ENCODE assay signal across 1 cellular context in the genomic region with DNA sequence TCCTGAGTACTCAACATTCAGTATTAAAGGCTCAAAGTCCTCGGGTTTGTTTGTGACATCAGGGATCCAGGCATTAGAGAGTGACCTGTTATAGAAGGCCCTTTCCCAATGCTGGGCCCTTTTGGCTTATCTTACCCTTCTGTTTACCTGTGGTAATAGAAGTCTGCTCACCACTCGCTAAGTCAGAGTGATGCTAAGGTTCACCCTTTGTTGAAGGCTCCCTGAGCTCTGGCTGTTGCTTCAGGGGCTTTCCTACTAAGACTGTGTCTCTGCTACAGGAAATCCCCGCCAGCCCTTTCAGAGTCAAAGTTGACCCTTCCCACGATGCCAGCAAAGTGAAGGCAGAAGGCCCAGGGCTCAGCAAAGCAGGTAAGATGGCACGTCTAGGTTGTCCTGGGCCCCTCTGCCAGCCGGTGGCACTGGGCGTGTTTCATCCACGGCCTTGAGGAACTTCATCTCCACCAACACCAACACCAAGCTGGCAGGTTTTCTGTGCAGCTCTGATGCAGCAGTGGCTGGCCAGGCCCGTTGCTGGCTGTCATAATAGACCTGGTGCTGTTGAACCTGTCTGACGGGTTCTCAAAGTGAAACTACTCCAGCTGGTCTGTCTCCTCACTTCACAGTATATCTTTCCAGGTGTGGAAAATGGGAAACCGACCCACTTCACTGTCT.
A peak's percentile ranks its signal among the peaks of the same experiment; 100 is the strongest.
TF ChIP-seq lines count a peak whose summit lies in the region.

No MANE protein-coding gene starts in this region.

TF ChIP-seq in HepG2, 621 proteins besides CTCF, POLR2A, EP300 and RAD21 (continued from another document):
- TF ChIP-seq, protein P1, sequence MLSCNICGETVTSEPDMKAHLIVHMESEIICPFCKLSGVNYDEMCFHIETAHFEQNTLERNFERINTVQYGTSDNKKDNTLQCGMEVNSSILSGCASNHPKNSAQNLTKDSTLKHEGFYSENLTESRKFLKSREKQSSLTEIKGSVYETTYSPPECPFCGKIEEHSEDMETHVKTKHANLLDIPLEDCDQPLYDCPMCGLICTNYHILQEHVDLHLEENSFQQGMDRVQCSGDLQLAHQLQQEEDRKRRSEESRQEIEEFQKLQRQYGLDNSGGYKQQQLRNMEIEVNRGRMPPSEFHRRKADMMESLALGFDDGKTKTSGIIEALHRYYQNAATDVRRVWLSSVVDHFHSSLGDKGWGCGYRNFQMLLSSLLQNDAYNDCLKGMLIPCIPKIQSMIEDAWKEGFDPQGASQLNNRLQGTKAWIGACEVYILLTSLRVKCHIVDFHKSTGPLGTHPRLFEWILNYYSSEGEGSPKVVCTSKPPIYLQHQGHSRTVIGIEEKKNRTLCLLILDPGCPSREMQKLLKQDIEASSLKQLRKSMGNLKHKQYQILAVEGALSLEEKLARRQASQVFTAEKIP (CRISPR knock-in tag; IDR thresholded peaks at IDR 0.05; ENCODE audit: borderline replicate concordance) = no peak
- TF ChIP-seq GATAD2A (CRISPR knock-in tag; IDR thresholded peaks at IDR 0.05) (peak; percentile 74), ATF1 (CRISPR knock-in tag; IDR thresholded peaks at IDR 0.05) (no peak), HNRNPL (IDR thresholded peaks at IDR 0.05; ENCODE audit: low read depth, low read length) (0 out of 2 replicates have a peak, but pooled peaks have one; percentile 21), ZNF607 (CRISPR knock-in tag; IDR thresholded peaks at IDR 0.05; ENCODE audit: borderline replicate concordance) (0 out of 2 replicates have a peak, but pooled peaks have one; percentile 27), MED1 (CRISPR knock-in tag; IDR thresholded peaks at IDR 0.05) (0 out of 2 replicates have a peak, but pooled peaks have one; percentile 3), DPF2 (CRISPR knock-in tag; IDR thresholded peaks at IDR 0.05; ENCODE audit: borderline replicate concordance, low read depth) (0 out of 2 replicates have a peak, but pooled peaks have one; percentile 23), FOXC1 (CRISPR knock-in tag; IDR thresholded peaks at IDR 0.05; ENCODE audit: borderline replicate concordance) (0 out of 2 replicates have a peak, but pooled peaks have one; percentile 6), ZNF3 (CRISPR knock-in tag; IDR thresholded peaks at IDR 0.05) (0 out of 2 replicates have a peak, but pooled peaks have one; percentile 26), FOXA1 (IDR thresholded peaks at IDR 0.05) (no peak), FOXA1 (CRISPR knock-in tag; IDR thresholded peaks at IDR 0.05) (0 out of 2 replicates have a peak, but pooled peaks have one; percentile 53), FOSL2 (CRISPR knock-in tag; IDR thresholded peaks at IDR 0.05) (peak; percentile 38; the same call in 1 of the 2 replicates), BCL6 (CRISPR knock-in tag; IDR thresholded peaks at IDR 0.05) (peak; percentile 49), ARNTL (CRISPR knock-in tag; IDR thresholded peaks at IDR 0.05) (0 out of 2 replicates have a peak, but pooled peaks have one; percentile 17), GATA4 (IDR thresholded peaks at IDR 0.05; ENCODE audit: borderline replicate concordance, low read depth) (peak; percentile 34; the same call in 1 of the 2 replicates), RBM39 (IDR thresholded peaks at IDR 0.05; ENCODE audit: low read depth, low read length, poor library complexity, severe bottlenecking) (no peak), POGZ (CRISPR knock-in tag; IDR thresholded peaks at IDR 0.05) (no peak)
- TF ChIP-seq, protein P2, sequence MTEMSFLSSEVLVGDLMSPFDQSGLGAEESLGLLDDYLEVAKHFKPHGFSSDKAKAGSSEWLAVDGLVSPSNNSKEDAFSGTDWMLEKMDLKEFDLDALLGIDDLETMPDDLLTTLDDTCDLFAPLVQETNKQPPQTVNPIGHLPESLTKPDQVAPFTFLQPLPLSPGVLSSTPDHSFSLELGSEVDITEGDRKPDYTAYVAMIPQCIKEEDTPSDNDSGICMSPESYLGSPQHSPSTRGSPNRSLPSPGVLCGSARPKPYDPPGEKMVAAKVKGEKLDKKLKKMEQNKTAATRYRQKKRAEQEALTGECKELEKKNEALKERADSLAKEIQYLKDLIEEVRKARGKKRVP (CRISPR knock-in tag; IDR thresholded peaks at IDR 0.05) = no peak
- TF ChIP-seq, protein P3, sequence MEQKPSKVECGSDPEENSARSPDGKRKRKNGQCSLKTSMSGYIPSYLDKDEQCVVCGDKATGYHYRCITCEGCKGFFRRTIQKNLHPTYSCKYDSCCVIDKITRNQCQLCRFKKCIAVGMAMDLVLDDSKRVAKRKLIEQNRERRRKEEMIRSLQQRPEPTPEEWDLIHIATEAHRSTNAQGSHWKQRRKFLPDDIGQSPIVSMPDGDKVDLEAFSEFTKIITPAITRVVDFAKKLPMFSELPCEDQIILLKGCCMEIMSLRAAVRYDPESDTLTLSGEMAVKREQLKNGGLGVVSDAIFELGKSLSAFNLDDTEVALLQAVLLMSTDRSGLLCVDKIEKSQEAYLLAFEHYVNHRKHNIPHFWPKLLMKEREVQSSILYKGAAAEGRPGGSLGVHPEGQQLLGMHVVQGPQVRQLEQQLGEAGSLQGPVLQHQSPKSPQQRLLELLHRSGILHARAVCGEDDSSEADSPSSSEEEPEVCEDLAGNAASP (CRISPR knock-in tag; IDR thresholded peaks at IDR 0.05; ENCODE audit: borderline replicate concordance) = no peak
- TF ChIP-seq, protein P4, sequence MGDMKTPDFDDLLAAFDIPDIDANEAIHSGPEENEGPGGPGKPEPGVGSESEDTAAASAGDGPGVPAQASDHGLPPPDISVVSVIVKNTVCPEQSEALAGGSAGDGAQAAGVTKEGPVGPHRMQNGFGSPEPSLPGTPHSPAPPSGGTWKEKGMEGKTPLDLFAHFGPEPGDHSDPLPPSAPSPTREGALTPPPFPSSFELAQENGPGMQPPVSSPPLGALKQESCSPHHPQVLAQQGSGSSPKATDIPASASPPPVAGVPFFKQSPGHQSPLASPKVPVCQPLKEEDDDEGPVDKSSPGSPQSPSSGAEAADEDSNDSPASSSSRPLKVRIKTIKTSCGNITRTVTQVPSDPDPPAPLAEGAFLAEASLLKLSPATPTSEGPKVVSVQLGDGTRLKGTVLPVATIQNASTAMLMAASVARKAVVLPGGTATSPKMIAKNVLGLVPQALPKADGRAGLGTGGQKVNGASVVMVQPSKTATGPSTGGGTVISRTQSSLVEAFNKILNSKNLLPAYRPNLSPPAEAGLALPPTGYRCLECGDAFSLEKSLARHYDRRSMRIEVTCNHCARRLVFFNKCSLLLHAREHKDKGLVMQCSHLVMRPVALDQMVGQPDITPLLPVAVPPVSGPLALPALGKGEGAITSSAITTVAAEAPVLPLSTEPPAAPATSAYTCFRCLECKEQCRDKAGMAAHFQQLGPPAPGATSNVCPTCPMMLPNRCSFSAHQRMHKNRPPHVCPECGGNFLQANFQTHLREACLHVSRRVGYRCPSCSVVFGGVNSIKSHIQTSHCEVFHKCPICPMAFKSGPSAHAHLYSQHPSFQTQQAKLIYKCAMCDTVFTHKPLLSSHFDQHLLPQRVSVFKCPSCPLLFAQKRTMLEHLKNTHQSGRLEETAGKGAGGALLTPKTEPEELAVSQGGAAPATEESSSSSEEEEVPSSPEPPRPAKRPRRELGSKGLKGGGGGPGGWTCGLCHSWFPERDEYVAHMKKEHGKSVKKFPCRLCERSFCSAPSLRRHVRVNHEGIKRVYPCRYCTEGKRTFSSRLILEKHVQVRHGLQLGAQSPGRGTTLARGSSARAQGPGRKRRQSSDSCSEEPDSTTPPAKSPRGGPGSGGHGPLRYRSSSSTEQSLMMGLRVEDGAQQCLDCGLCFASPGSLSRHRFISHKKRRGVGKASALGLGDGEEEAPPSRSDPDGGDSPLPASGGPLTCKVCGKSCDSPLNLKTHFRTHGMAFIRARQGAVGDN (CRISPR knock-in tag; IDR thresholded peaks at IDR 0.05) = peak; percentile 67
